In genomic region chr6:80605165-80605989, GRCh38 we compare ENCODE assay signal across 9 cellular contexts.
DNase-seq lines count a peak whose midpoint lies in the region; ATAC-seq, FAIRE-seq and TF ChIP-seq lines count a peak whose summit lies in the region.
"Had no signal": no experiment of that assay in that cellular context is flagged by ENCODE, and none has a peak within 500 bp of the region (broad histone marks: within the 10 kb centered on the region; RNA-seq: fewer than 3 reads in every experiment).

No MANE protein-coding gene starts in this region.

- ATAC-seq in GM19328 (IDR thresholded peaks at IDR 0.05; ENCODE audit: unreplicated experiment) = peak; percentile 67
- no peak for ATAC-seq in HG03025 (IDR thresholded peaks at IDR 0.05; ENCODE audit: low FRiP score, unreplicated experiment)
- ATAC-seq in activated CD4-positive, CD25-positive, alpha-beta regulatory T cell treated with anti-CD3 and anti-CD28 coated beads, Interleukin-2, amount 50 U/mL, for 24 hours = no peak
- ATAC-seq: naive thymus-derived CD8-positive, alpha-beta T cell had no signal

- no peaks in the 10 kb centered on the region for H3K9me3 Mint-ChIP-seq in astrocyte (ENCODE audit: unreplicated experiment)
- H3K9me3 Mint-ChIP-seq: naive thymus-derived CD8-positive, alpha-beta T cell had no signal

- TF ChIP-seq CTCF in NB4 (IDR thresholded peaks at IDR 0.05; ENCODE audit: low read depth, low read length) = peak; percentile 51
- peak; percentile 57 for TF ChIP-seq CTCF in astrocyte (IDR thresholded peaks at IDR 0.05; ENCODE audit: insufficient read depth, low read depth, low read length)
- peak; percentile 66 for TF ChIP-seq CTCF in kidney epithelial cell (IDR thresholded peaks at IDR 0.05; ENCODE audit: insufficient read depth, low read length, poor library complexity, severe bottlenecking)

- no peak overlapping the region for H3K27ac ChIP-seq in astrocyte (ENCODE audit: low read depth, low read length)

- H3K36me3 ChIP-seq in astrocyte (ENCODE audit: insufficient read depth, low read length) (no peaks in the 10 kb centered on the region), kidney epithelial cell (ENCODE audit: control insufficient read depth, insufficient read depth, low read length) (no peaks in the 10 kb centered on the region)

- DNase-seq in CMK (ENCODE audit: low read depth) = peak; percentile 5
- DNase-seq in NB4 (ENCODE audit: low read depth) = peak; percentile 55
- DNase-seq in astrocyte (ENCODE audit: low read depth) = peak; percentile 49
- DNase-seq in kidney epithelial cell (ENCODE audit: low read depth) = no peak
- no peak for DNase-seq in HK-2 (ENCODE audit: unreplicated experiment)

- no peaks in the 10 kb centered on the region for H3K9me3 ChIP-seq in astrocyte (ENCODE audit: insufficient read depth, low read depth, low read length)

- H3K4me2 ChIP-seq in astrocyte (ENCODE audit: low read length) = no peak overlapping the region

- H3K4me3 Mint-ChIP-seq in astrocyte (ENCODE audit: unreplicated experiment) = no peak overlapping the region
- H3K4me3 Mint-ChIP-seq: naive thymus-derived CD8-positive, alpha-beta T cell had no signal

- peaks cover 37% of the 10 kb centered on the region for H3K4me1 Mint-ChIP-seq in astrocyte (ENCODE audit: low read depth, unreplicated experiment)
- H3K4me1 Mint-ChIP-seq: naive thymus-derived CD8-positive, alpha-beta T cell had no signal

- H3K36me3 Mint-ChIP-seq in astrocyte (ENCODE audit: low read depth, unreplicated experiment) = no peaks in the 10 kb centered on the region
- H3K36me3 Mint-ChIP-seq: naive thymus-derived CD8-positive, alpha-beta T cell had no signal

- H3K79me2 ChIP-seq in astrocyte (ENCODE audit: insufficient read depth, low read length) = no peaks in the 10 kb centered on the region

- H3K4me3 ChIP-seq in NB4 (ENCODE audit: low read depth, low read length) = no peak overlapping the region
- no peak overlapping the region for H3K4me3 ChIP-seq in astrocyte (ENCODE audit: insufficient read depth, low read depth, low read length)
- no peak overlapping the region for H3K4me3 ChIP-seq in kidney epithelial cell (ENCODE audit: low read depth, low read length)

- H3K4me1 ChIP-seq in astrocyte (ENCODE audit: insufficient read depth, low read length) = peaks cover 14% of the 10 kb centered on the region

- peak overlapping the region; percentile 73 for H3K27ac Mint-ChIP-seq in astrocyte (ENCODE audit: unreplicated experiment)

- H3K27me3 ChIP-seq in astrocyte (ENCODE audit: insufficient read depth, low read length) (no peaks in the 10 kb centered on the region), kidney epithelial cell (ENCODE audit: control insufficient read depth, insufficient read depth, low read length) (no peaks in the 10 kb centered on the region)

- no peak overlapping the region for H3K9ac ChIP-seq in astrocyte (ENCODE audit: low read length)

- no peak overlapping the region for H2AFZ ChIP-seq in astrocyte (ENCODE audit: low read depth, low read length)

- no peaks in the 10 kb centered on the region for H4K20me1 ChIP-seq in astrocyte (ENCODE audit: insufficient read depth, low read length)

- peak; percentile 84 for FAIRE-seq in astrocyte (lab: Jason Lieb, UNC)

- no peak for TF ChIP-seq POLR2A in NB4 (IDR thresholded peaks at IDR 0.05; ENCODE audit: extremely low read depth, insufficient read length)

- no peaks in the 10 kb centered on the region for H3K27me3 Mint-ChIP-seq in astrocyte (ENCODE audit: low read depth, unreplicated experiment)

Comparison
In these comparisons a context has a peak if more than half of its experiments do, and no peak if none do; other contexts are left out.
1. DNase-seq: peak in CMK (single experiment), NB4 (single experiment) and astrocyte (single experiment); none in kidney epithelial cell (single experiment) and HK-2 (single experiment).
2. Peak in every context shown above with its lines, with median percentiles within 50 percentile points of each other: CTCF ChIP-seq.